ENCODE assay signal across 22 cellular contexts in genomic region chr16:24348511-24349290, GRCh38.
"Had no signal": no experiment of that assay in that cellular context is flagged by ENCODE, and none has a peak within 500 bp of the region (broad histone marks: within the 10 kb centered on the region; RNA-seq: fewer than 3 reads in every experiment).

No MANE protein-coding gene starts in this region.

- ATAC-seq: gastroesophageal sphincter, heart left ventricle, left lobe of liver, SK-N-SH treated with all-trans-retinoic acid at 6 μM for 48 hours, T-cell had no signal

- DNase-seq: activated CD4-positive, alpha-beta T cell treated with anti-CD3 and anti-CD28 coated beads, Interleukin-2, amount 10 ng/mL, durations not matched to agents 7 days and 5 days; activated CD8-positive, alpha-beta memory T cell treated with anti-CD3 and anti-CD28 coated beads, Interleukin-2, amount 50 U/mL, for 48 hours; activated naive CD4-positive, alpha-beta T cell treated with Interleukin-2 at 50 U/mL for 16 hours; cerebellar nuclear complex; effector CD8-positive, alpha-beta T cell; heart left ventricle; nephron progenitor cell; stimulated activated CD4-positive, alpha-beta T cell treated with anti-CD3 and anti-CD28 coated beads, Interleukin-2, amount 100 ng/mL, for 24 hours; T-cell; transverse colon; uterus had no signal

- H3K27ac Mint-ChIP-seq: activated CD4-positive, alpha-beta T cell treated with anti-CD3 and anti-CD28 coated beads, Interleukin-2, amount 10 ng/mL, durations not matched to agents 7 days and 5 days; nephron progenitor cell; stimulated activated naive CD8-positive, alpha-beta T cell treated with anti-CD3 and anti-CD28 coated beads, Interleukin-15, Interleukin-2, amounts not matched to agents 100 ng/mL and 50 ng/mL, for 24 hours; T-cell had no signal

- H3K27ac ChIP-seq: breast epithelium, esophagus muscularis mucosa, gastroesophageal sphincter, heart left ventricle, right atrium auricular region, suprapubic skin, transverse colon, uterus had no signal

- H3K4me3 Mint-ChIP-seq: activated CD4-positive, alpha-beta T cell treated with anti-CD3 and anti-CD28 coated beads, Interleukin-2, amount 10 ng/mL, durations not matched to agents 7 days and 5 days; nephron progenitor cell; stimulated activated naive CD8-positive, alpha-beta T cell treated with anti-CD3 and anti-CD28 coated beads, Interleukin-15, Interleukin-2, amounts not matched to agents 100 ng/mL and 50 ng/mL, for 24 hours; T-cell had no signal

- H3K4me1 ChIP-seq: breast epithelium, esophagus muscularis mucosa, gastroesophageal sphincter, heart left ventricle, right atrium auricular region, suprapubic skin, transverse colon, uterus had no signal

- H3K9me3 Mint-ChIP-seq: activated CD4-positive, alpha-beta T cell treated with anti-CD3 and anti-CD28 coated beads, Interleukin-2, amount 10 ng/mL, durations not matched to agents 7 days and 5 days; nephron progenitor cell; stimulated activated naive CD8-positive, alpha-beta T cell treated with anti-CD3 and anti-CD28 coated beads, Interleukin-15, Interleukin-2, amounts not matched to agents 100 ng/mL and 50 ng/mL, for 24 hours had no signal

- H3K4me3 ChIP-seq: breast epithelium, esophagus muscularis mucosa, gastroesophageal sphincter, heart left ventricle, lung, right atrium auricular region, suprapubic skin, transverse colon, uterus had no signal

- H3K27me3 ChIP-seq: breast epithelium, right atrium auricular region, suprapubic skin, transverse colon, uterus had no signal

- H3K4me1 Mint-ChIP-seq: nephron progenitor cell, T-cell had no signal

- H3K9me3 ChIP-seq: esophagus muscularis mucosa, gastroesophageal sphincter, heart left ventricle, right atrium auricular region, suprapubic skin, transverse colon, uterus had no signal

- H3K36me3 ChIP-seq: breast epithelium, esophagus muscularis mucosa, gastroesophageal sphincter, heart left ventricle, right atrium auricular region, suprapubic skin, transverse colon, uterus had no signal

- FAIRE-seq: endothelial cell of umbilical vein, keratinocyte had no signal

- H3K36me3 Mint-ChIP-seq: T-cell had no signal

- H3K27me3 Mint-ChIP-seq: activated CD4-positive, alpha-beta T cell treated with anti-CD3 and anti-CD28 coated beads, Interleukin-2, amount 10 ng/mL, durations not matched to agents 7 days and 5 days had no signal
